In the genomic region with DNA sequence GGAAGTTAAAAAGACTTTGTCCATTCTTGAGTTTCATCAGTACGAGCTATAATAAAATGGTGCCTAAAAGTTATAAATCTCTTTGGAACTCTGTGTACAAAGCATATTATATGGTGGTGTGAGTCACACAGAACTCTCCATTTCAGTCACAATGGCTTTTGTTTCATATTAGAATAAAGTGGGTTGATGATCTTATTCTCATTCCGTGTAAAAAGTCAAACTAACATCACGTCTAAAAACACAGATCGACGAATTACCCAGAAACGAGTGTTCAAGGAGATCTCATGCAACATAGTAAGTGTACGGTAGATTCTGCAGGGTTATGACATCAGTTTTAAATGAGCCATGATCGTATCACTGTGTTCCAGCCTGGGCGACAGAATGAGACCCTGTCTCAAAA, we compare ENCODE assay signal across 15 cellular contexts.
DNase-seq lines count a peak whose midpoint lies in the region; ATAC-seq and TF ChIP-seq lines count a peak whose summit lies in the region.
"Had no signal": no experiment of that assay in that cellular context is flagged by ENCODE, and none has a peak within 500 bp of the region (broad histone marks: within the 10 kb centered on the region; RNA-seq: fewer than 3 reads in every experiment).

No MANE protein-coding gene starts in this region.

- no peak for ATAC-seq in naive thymus-derived CD4-positive, alpha-beta T cell
- ATAC-seq: left ventricle myocardium superior, psoas muscle, Right ventricle myocardium inferior had no signal

- H3K4me3 Mint-ChIP-seq in CD4-positive, alpha-beta memory T cell, result peak overlapping the region in 5 of 8 donors; percentile 9 to 71 (median 47)
- H3K4me3 Mint-ChIP-seq in activated T-helper 2 cell treated with anti-CD3 and anti-CD28 coated beads, Interferon-gamma antibody, Interleukin-2, Interleukin-4, amounts not matched to agents 10 μg/mL and 5 μg/mL and 100 μg/mL, durations not matched to agents 14 hours and 24 hours and 36 hours (ENCODE audit: low read depth), result peak overlapping the region; percentile 43
- peak overlapping the region in 9 of 10 donors; percentile 4 to 62 (median 48) for H3K4me3 Mint-ChIP-seq in naive thymus-derived CD4-positive, alpha-beta T cell
- no peak overlapping the region for H3K4me3 Mint-ChIP-seq in progenitor cell of endocrine pancreas (ENCODE audit: low read depth)
- H3K4me3 Mint-ChIP-seq: endodermal cell had no signal

- H3K4me1 Mint-ChIP-seq in CD4-positive, alpha-beta memory T cell, result peaks cover 55 to 87% (median 66%) of the 10 kb centered on the region in 4 donors
- peaks cover 57% of the 10 kb centered on the region for H3K4me1 Mint-ChIP-seq in activated T-helper 2 cell treated with anti-CD3 and anti-CD28 coated beads, Interferon-gamma antibody, Interleukin-2, Interleukin-4, amounts not matched to agents 10 μg/mL and 5 μg/mL and 100 μg/mL, durations not matched to agents 14 hours and 24 hours and 36 hours (ENCODE audit: low read depth)
- H3K4me1 Mint-ChIP-seq in naive thymus-derived CD4-positive, alpha-beta T cell, result peaks cover 33 to 98% (median 83%) of the 10 kb centered on the region in 7 donors
- peaks cover 25% of the 10 kb centered on the region for H3K4me1 Mint-ChIP-seq in progenitor cell of endocrine pancreas (ENCODE audit: low read depth)

- no peak overlapping the region for H3K4me3 ChIP-seq in CD4-positive, alpha-beta memory T cell (ENCODE audit: low read length in 2 of 2)
- H3K4me3 ChIP-seq in HEK293 (ENCODE audit: low read depth, low read length), result no peak overlapping the region
- no peak overlapping the region for H3K4me3 ChIP-seq in naive thymus-derived CD4-positive, alpha-beta T cell (ENCODE audit: low read length)
- H3K4me3 ChIP-seq: BLaER1, cardiac muscle cell, psoas muscle had no signal

- H3K4me1 ChIP-seq in CD4-positive, alpha-beta memory T cell (ENCODE audit: insufficient read depth, low read length), result peaks cover 45% of the 10 kb centered on the region
- no peaks in the 10 kb centered on the region for H3K4me1 ChIP-seq in HEK293 (ENCODE audit: control insufficient read depth, insufficient read depth, low read length)
- H3K4me1 ChIP-seq in naive thymus-derived CD4-positive, alpha-beta T cell (ENCODE audit: control insufficient read depth in 2 of 2, insufficient read depth in 2 of 2, low read length in 2 of 2), result peaks cover 24 to 59% of the 10 kb centered on the region in 2 donors

- H3K9me3 Mint-ChIP-seq in CD4-positive, alpha-beta memory T cell, result no peaks in the 10 kb centered on the region
- no peaks in the 10 kb centered on the region for H3K9me3 Mint-ChIP-seq in activated T-helper 2 cell treated with anti-CD3 and anti-CD28 coated beads, Interferon-gamma antibody, Interleukin-2, Interleukin-4, amounts not matched to agents 10 μg/mL and 5 μg/mL and 100 μg/mL, durations not matched to agents 14 hours and 24 hours and 36 hours
- peaks cover 0 to 5% (median 0%) of the 10 kb centered on the region in 11 donors for H3K9me3 Mint-ChIP-seq in naive thymus-derived CD4-positive, alpha-beta T cell
- H3K9me3 Mint-ChIP-seq in progenitor cell of endocrine pancreas (ENCODE audit: low read depth), result no peaks in the 10 kb centered on the region
- H3K9me3 Mint-ChIP-seq: endodermal cell had no signal

- H3K27me3 ChIP-seq in CD4-positive, alpha-beta memory T cell (ENCODE audit: insufficient read depth, low read length), result no peaks in the 10 kb centered on the region
- H3K27me3 ChIP-seq in naive thymus-derived CD4-positive, alpha-beta T cell (ENCODE audit: control insufficient read depth in 2 of 2, insufficient read depth in 2 of 2, low read length in 2 of 2), result no peaks in the 10 kb centered on the region
- H3K27me3 ChIP-seq: cardiac muscle cell had no signal

- no peaks in the 10 kb centered on the region for H3K36me3 ChIP-seq in CD4-positive, alpha-beta memory T cell (ENCODE audit: insufficient read depth, low read length)
- no peaks in the 10 kb centered on the region for H3K36me3 ChIP-seq in HEK293 (ENCODE audit: control insufficient read depth in 2 of 2, insufficient read depth in 1 of 2, low read length in 2 of 2)
- peaks cover 0 to 10% (median 0%) of the 10 kb centered on the region in 3 experiments for H3K36me3 ChIP-seq in naive thymus-derived CD4-positive, alpha-beta T cell (ENCODE audit: control insufficient read depth in 2 of 3, insufficient read depth in 3 of 3, low read length in 3 of 3)
- H3K36me3 ChIP-seq: BLaER1, cardiac muscle cell had no signal

- no peak overlapping the region for H3K27ac ChIP-seq in CD4-positive, alpha-beta memory T cell (ENCODE audit: low read depth, low read length)
- H3K27ac ChIP-seq in HEK293 (ENCODE audit: extremely low read depth, low read depth, low read length), result no peak overlapping the region
- peak overlapping the region; percentile 90 for H3K27ac ChIP-seq in naive thymus-derived CD4-positive, alpha-beta T cell (ENCODE audit: low read depth, low read length)
- H3K27ac ChIP-seq: BLaER1, KMS-11, psoas muscle had no signal

- peaks cover 40 to 48% of the 10 kb centered on the region in 2 donors for H3K36me3 Mint-ChIP-seq in CD4-positive, alpha-beta memory T cell
- H3K36me3 Mint-ChIP-seq in activated T-helper 2 cell treated with anti-CD3 and anti-CD28 coated beads, Interferon-gamma antibody, Interleukin-2, Interleukin-4, amounts not matched to agents 10 μg/mL and 5 μg/mL and 100 μg/mL, durations not matched to agents 14 hours and 24 hours and 36 hours (ENCODE audit: low read depth), result peaks cover 19% of the 10 kb centered on the region
- H3K36me3 Mint-ChIP-seq in naive thymus-derived CD4-positive, alpha-beta T cell, result peaks cover 12 to 58% (median 33%) of the 10 kb centered on the region in 5 donors
- H3K36me3 Mint-ChIP-seq in progenitor cell of endocrine pancreas (ENCODE audit: insufficient read depth), result peaks cover 2% of the 10 kb centered on the region

- intact Hi-C loops in CD4-positive, alpha-beta memory T cell (cut with micrococcal nuclease), result no loop called here
- intact Hi-C loops in activated T-helper 2 cell treated with anti-CD3 and anti-CD28 coated beads, Interferon-gamma antibody, Interleukin-2, Interleukin-4, amounts not matched to agents 10 μg/mL and 5 μg/mL and 100 μg/mL, durations not matched to agents 14 hours and 24 hours and 36 hours (cut with micrococcal nuclease), result loop anchor here (1.0 kb wide), 1 partner anchor 32 kb away; no protein-coding TSS in a partner anchor
- intact Hi-C loops in naive thymus-derived CD4-positive, alpha-beta T cell (cut with micrococcal nuclease), result no loop called here

- no peaks in the 10 kb centered on the region for H3K27me3 Mint-ChIP-seq in CD4-positive, alpha-beta memory T cell
- H3K27me3 Mint-ChIP-seq in activated T-helper 2 cell treated with anti-CD3 and anti-CD28 coated beads, Interferon-gamma antibody, Interleukin-2, Interleukin-4, amounts not matched to agents 10 μg/mL and 5 μg/mL and 100 μg/mL, durations not matched to agents 14 hours and 24 hours and 36 hours (ENCODE audit: low read depth), result no peaks in the 10 kb centered on the region
- peaks cover 0 to 13% (median 0%) of the 10 kb centered on the region in 5 donors for H3K27me3 Mint-ChIP-seq in naive thymus-derived CD4-positive, alpha-beta T cell
- no peaks in the 10 kb centered on the region for H3K27me3 Mint-ChIP-seq in progenitor cell of endocrine pancreas

- DNase-seq in CD4-positive, alpha-beta memory T cell, result no peak
- no peak for DNase-seq in activated T-helper 2 cell treated with anti-CD3 and anti-CD28 coated beads, Interferon-gamma antibody, Interleukin-2, Interleukin-4, amounts not matched to agents 10 μg/mL and 5 μg/mL and 100 μg/mL, durations not matched to agents 14 hours and 24 hours and 36 hours (ENCODE audit: low spot score)
- no peak for DNase-seq in naive thymus-derived CD4-positive, alpha-beta T cell
- no peak for DNase-seq in COLO668 (lab: John Stamatoyannopoulos, UW; ENCODE audit: unreplicated experiment)
- no peak for DNase-seq in germinal center (ENCODE audit: low spot score)
- DNase-seq in progenitor cell of endocrine pancreas (ENCODE audit: low spot score, unreplicated experiment), result no peak
- DNase-seq: DMS79, endodermal cell, left ventricle myocardium superior, psoas muscle had no signal

- no peaks in the 10 kb centered on the region for H3K9me3 ChIP-seq in CD4-positive, alpha-beta memory T cell (ENCODE audit: control insufficient read depth in 1 of 2, low read length in 2 of 2)
- no peaks in the 10 kb centered on the region for H3K9me3 ChIP-seq in HEK293 (ENCODE audit: control insufficient read depth, insufficient read depth, low read depth, low read length)
- H3K9me3 ChIP-seq in naive thymus-derived CD4-positive, alpha-beta T cell (ENCODE audit: control insufficient read depth in 2 of 3, low read length in 3 of 3), result no peaks in the 10 kb centered on the region
- H3K9me3 ChIP-seq: BLaER1, psoas muscle had no signal

- TF ChIP-seq CTCF in HEK293 (tag by site-specific recombination; IDR thresholded peaks at IDR 0.05), result no peak
- no peak for TF ChIP-seq CTCF in progenitor cell of endocrine pancreas (IDR thresholded peaks at IDR 0.05; ENCODE audit: unreplicated experiment)

- CTCF ChIA-PET in CD4-positive, alpha-beta memory T cell (lab: Charles Lee; ENCODE audit: partially characterized antibody), result interaction anchor here (0.8 to 3.4 kb wide), 4 partner anchors 11 to 50 kb away, joined by 3 to 16 read pairs (median 4); no protein-coding TSS in a partner anchor
- CTCF ChIA-PET in HEK293 (lab: Yijun Ruan, JAX), result interaction anchor here (0.6 kb wide), 1 partner anchor 479 kb away, joined by 3 read pairs; no protein-coding TSS in a partner anchor
- CTCF ChIA-PET in naive thymus-derived CD4-positive, alpha-beta T cell (lab: Charles Lee), result interaction anchor here (0.6 to 1.8 kb wide), 5 partner anchors 10 to 52 kb away, joined by 3 to 6 read pairs (median 4); no protein-coding TSS in a partner anchor

- POLR2A ChIA-PET in CD4-positive, alpha-beta memory T cell (lab: Charles Lee; ENCODE audit: partially characterized antibody), result interaction anchor here (1.0 to 2.7 kb wide), 3 partner anchors 9 to 29 kb away, joined by 3 to 13 read pairs (median 4); no protein-coding TSS in a partner anchor
- POLR2A ChIA-PET in HEK293 (lab: Yijun Ruan, JAX), result no interaction called here
- POLR2A ChIA-PET in naive thymus-derived CD4-positive, alpha-beta T cell (lab: Charles Lee), result interaction anchor here (0.7 to 2.9 kb wide), 6 partner anchors 9 to 33 kb away, joined by 3 to 12 read pairs (median 4); no protein-coding TSS in a partner anchor

- peak overlapping the region; percentile 60 to 87 (median 82) for H3K27ac Mint-ChIP-seq in CD4-positive, alpha-beta memory T cell
- peak overlapping the region; percentile 95 for H3K27ac Mint-ChIP-seq in activated T-helper 2 cell treated with anti-CD3 and anti-CD28 coated beads, Interferon-gamma antibody, Interleukin-2, Interleukin-4, amounts not matched to agents 10 μg/mL and 5 μg/mL and 100 μg/mL, durations not matched to agents 14 hours and 24 hours and 36 hours
- peak overlapping the region; percentile 25 to 99 (median 92) for H3K27ac Mint-ChIP-seq in naive thymus-derived CD4-positive, alpha-beta T cell
- no peak overlapping the region for H3K27ac Mint-ChIP-seq in progenitor cell of endocrine pancreas
- H3K27ac Mint-ChIP-seq: endodermal cell had no signal

TF ChIP-seq in HEK293, 187 proteins besides CTCF, POLR2A, EP300 and RAD21 (continues in another document):
- TF ChIP-seq ZNF175 (tag by site-specific recombination; IDR thresholded peaks at IDR 0.05), result no peak
- peak; percentile 48; the same call in 1 of the 2 replicates for TF ChIP-seq TRIM28 (IDR thresholded peaks at IDR 0.05; ENCODE audit: borderline replicate concordance, low read length)
